In genomic region chr2:130378898-130379214, GRCh38 we compare ENCODE assay signal across 21 cellular contexts.
"Had no signal": no experiment of that assay in that cellular context is flagged by ENCODE, and none has a peak within 500 bp of the region (broad histone marks: within the 10 kb centered on the region; RNA-seq: fewer than 3 reads in every experiment).

No MANE protein-coding gene starts in this region.

- H2AFZ ChIP-seq: PC-9 had no signal

- H3K9me3 Mint-ChIP-seq: activated naive CD4-positive, alpha-beta T cell treated with anti-CD3 and anti-CD28 coated beads, Interleukin-2, amount 50 U/mL, for 24 hours; activated T-cell treated with anti-CD3 and anti-CD28 coated beads, Interleukin-2, amount 50 U/mL, for 24 hours had no signal

- H3K27me3 Mint-ChIP-seq: activated naive CD4-positive, alpha-beta T cell treated with anti-CD3 and anti-CD28 coated beads, Interleukin-2, amount 50 U/mL, for 24 hours; activated T-cell treated with anti-CD3 and anti-CD28 coated beads, Interleukin-2, amount 50 U/mL, for 24 hours had no signal

- DNase-seq: activated CD4-positive, CD25-positive, alpha-beta regulatory T cell; activated CD8-positive, alpha-beta T cell treated with anti-CD3 and anti-CD28 coated beads, Interleukin-2, amount 10 ng/mL, durations not matched to agents 7 days and 5 days; activated effector memory CD4-positive, alpha-beta T cell treated with Interleukin-2 at 50 U/mL for 16 hours; activated naive CD4-positive, alpha-beta T cell; activated T-cell treated with anti-CD3 and anti-CD28 coated beads, Interleukin-2, amount 50 U/mL, for 24 hours; aorta; caudate nucleus; KG1; NCI-H1105 treated with DMSO at 0.1 percent for 48 hours; NCI-H1436 treated with DMSO at 0.1 percent for 48 hours; NCI-H187; NCI-H2081; NCI-H446; NCI-H524; PC-9; SHP77 treated with DMSO at 0.1 percent for 48 hours had no signal

- H3K36me3 ChIP-seq: breast epithelium had no signal

- H3K4me2 ChIP-seq: PC-9 had no signal

- H3K27me3 ChIP-seq: breast epithelium had no signal

- H3K27ac ChIP-seq: breast epithelium, PC-9, VCaP had no signal

- H3K4me1 ChIP-seq: breast epithelium had no signal

- ATAC-seq: activated CD8-positive, alpha-beta T cell treated with anti-CD3 and anti-CD28 coated beads, Interleukin-2, amount 10 ng/mL, durations not matched to agents 7 days and 5 days had no signal

- H3K27ac Mint-ChIP-seq: activated naive CD4-positive, alpha-beta T cell treated with anti-CD3 and anti-CD28 coated beads, Interleukin-2, amount 50 U/mL, for 24 hours; T-helper 1 cell treated with Interleukin-12 subunit alpha and Interleukin-12 subunit beta and Interleukin-4 antibody, amounts not matched to agents 30 μg/mL and 1 μg/mL, for 36 hours had no signal

- H3K4me3 ChIP-seq: breast epithelium, PC-9 had no signal

- H3K4me3 Mint-ChIP-seq: activated CD8-positive, alpha-beta T cell treated with anti-CD3 and anti-CD28 coated beads, Interleukin-2, amount 10 ng/mL, durations not matched to agents 7 days and 5 days; activated naive CD4-positive, alpha-beta T cell treated with anti-CD3 and anti-CD28 coated beads, Interleukin-2, amount 50 U/mL, for 24 hours; activated T-cell treated with anti-CD3 and anti-CD28 coated beads, Interleukin-2, amount 50 U/mL, for 24 hours; activated T-helper 1 cell treated with anti-CD3 and anti-CD28 coated beads, Interleukin-12 subunit alpha, Interleukin-12 subunit beta, Interleukin-2, Interleukin-4 antibody, amounts not matched to agents 30 ng/mL and 10 ng/mL and 1 ng/mL, durations not matched to agents 14 hours and 24 hours and 36 hours had no signal

- H3K9me3 ChIP-seq: breast epithelium had no signal
